In genomic region chr10:14603539-14604102, GRCh38 we compare ENCODE assay signal across 8 cellular contexts.
A peak's percentile ranks its signal among the peaks of the same experiment; 100 is the strongest.
DNase-seq lines count a peak whose midpoint lies in the region; ATAC-seq and TF ChIP-seq lines count a peak whose summit lies in the region.

No MANE protein-coding gene starts in this region.

- CTCF ChIA-PET in CD8-positive, alpha-beta T cell (lab: Charles Lee) = no interaction called here

- H3K27ac Mint-ChIP-seq in CD8-positive, alpha-beta T cell = peak overlapping the region; percentile 97
- H3K27ac Mint-ChIP-seq in activated naive CD8-positive, alpha-beta T cell treated with anti-CD3 and anti-CD28 coated beads, Interleukin-2, amount 50 U/mL, for 24 hours = peak overlapping the region; percentile 97

- peak overlapping the region; percentile 84 for H3K4me2 ChIP-seq in KMS-11

- peak; percentile 12 for ATAC-seq in CD8-positive, alpha-beta T cell
- ATAC-seq in GM19467 (IDR thresholded peaks at IDR 0.05; ENCODE audit: unreplicated experiment) (peak; percentile 8), GM21786 (IDR thresholded peaks at IDR 0.05; ENCODE audit: unreplicated experiment) (no peak)
- peak; percentile 7 for ATAC-seq in activated naive CD8-positive, alpha-beta T cell treated with anti-CD3 and anti-CD28 coated beads, Interleukin-2, amount 50 U/mL, for 24 hours

- no peaks in the 10 kb centered on the region for H3K9me3 ChIP-seq in CD8-positive, alpha-beta T cell (ENCODE audit: low read length)

- no peak for TF ChIP-seq CTCF in CD8-positive, alpha-beta T cell (IDR thresholded peaks at IDR 0.05)
- TF ChIP-seq CTCF in KMS-11 (conservative IDR thresholded peaks at IDR 0.05; ENCODE audit: low read depth, low read length) = no peak

- H3K27me3 ChIP-seq in CD8-positive, alpha-beta T cell (ENCODE audit: insufficient read depth, low read length) = no peaks in the 10 kb centered on the region
- peaks cover 4% of the 10 kb centered on the region; the same call in 1 of the 2 replicates for H3K27me3 ChIP-seq in KMS-11 (ENCODE audit: insufficient read depth, low read depth)

- peak overlapping the region; percentile 64; the same call in 1 of the 2 replicates for H2AFZ ChIP-seq in KMS-11 (ENCODE audit: low read depth)

- POLR2A ChIA-PET in CD8-positive, alpha-beta T cell (lab: Charles Lee) = interaction anchor here (1.0 to 1.5 kb wide), 3 partner anchors 21 to 234 kb away, joined by 3 to 5 read pairs (median 3); partner anchors contain the start of gene CDNF

- peaks cover 53% of the 10 kb centered on the region for H3K4me1 ChIP-seq in CD8-positive, alpha-beta T cell (ENCODE audit: insufficient read depth, low read length)
- H3K4me1 ChIP-seq in KMS-11 (ENCODE audit: low read depth, poor library complexity, severe bottlenecking) = peaks cover 4% of the 10 kb centered on the region

- H3K27me3 Mint-ChIP-seq in CD8-positive, alpha-beta T cell (ENCODE audit: low read depth) = no peaks in the 10 kb centered on the region
- no peaks in the 10 kb centered on the region for H3K27me3 Mint-ChIP-seq in activated naive CD8-positive, alpha-beta T cell treated with anti-CD3 and anti-CD28 coated beads, Interleukin-2, amount 50 U/mL, for 24 hours

- H3K9ac ChIP-seq in KMS-11 = no peak overlapping the region; the same call in 1 of the 2 replicates

- no peaks in the 10 kb centered on the region for H3K9me3 Mint-ChIP-seq in CD8-positive, alpha-beta T cell
- peaks cover 12% of the 10 kb centered on the region for H3K9me3 Mint-ChIP-seq in activated naive CD8-positive, alpha-beta T cell treated with anti-CD3 and anti-CD28 coated beads, Interleukin-2, amount 50 U/mL, for 24 hours

- no peaks in the 10 kb centered on the region for H4K20me1 ChIP-seq in KMS-11 (ENCODE audit: insufficient read depth)

- no peaks in the 10 kb centered on the region for H3K79me2 ChIP-seq in KMS-11 (ENCODE audit: insufficient read depth, low read depth)

- no peaks in the 10 kb centered on the region for H3K36me3 ChIP-seq in CD8-positive, alpha-beta T cell (ENCODE audit: insufficient read depth, low read length)
- H3K36me3 ChIP-seq in KMS-11 (ENCODE audit: insufficient read depth) = no peaks in the 10 kb centered on the region

- H3K4me3 Mint-ChIP-seq in CD8-positive, alpha-beta T cell = peak overlapping the region; percentile 99
- peak overlapping the region; percentile 99 for H3K4me3 Mint-ChIP-seq in activated naive CD8-positive, alpha-beta T cell treated with anti-CD3 and anti-CD28 coated beads, Interleukin-2, amount 50 U/mL, for 24 hours

- intact Hi-C loops in CD8-positive, alpha-beta T cell (cut with DNase I, micrococcal nuclease) = loop anchor here (1.0 to 10.0 kb wide), 9 partner anchors 15 to 561 kb away; partner anchors contain the start of genes CDNF (in 1 of the 2), DCLRE1C (in 1 of the 2), HSPA14 (in 1 of the 2) and MEIG1 (in 1 of the 2)

- H3K4me1 Mint-ChIP-seq in CD8-positive, alpha-beta T cell (ENCODE audit: low read depth) = peaks cover 58% of the 10 kb centered on the region
- peaks cover 83% of the 10 kb centered on the region for H3K4me1 Mint-ChIP-seq in activated naive CD8-positive, alpha-beta T cell treated with anti-CD3 and anti-CD28 coated beads, Interleukin-2, amount 50 U/mL, for 24 hours

- peaks cover 38% of the 10 kb centered on the region for H3K36me3 Mint-ChIP-seq in CD8-positive, alpha-beta T cell
- H3K36me3 Mint-ChIP-seq in activated naive CD8-positive, alpha-beta T cell treated with anti-CD3 and anti-CD28 coated beads, Interleukin-2, amount 50 U/mL, for 24 hours (ENCODE audit: low read depth) = peaks cover 40% of the 10 kb centered on the region

- H3K4me3 ChIP-seq in CD8-positive, alpha-beta T cell (ENCODE audit: low read depth, low read length) = peak overlapping the region; percentile 76
- H3K4me3 ChIP-seq in KMS-11 (IDR thresholded peaks at IDR 0.05; ENCODE audit: insufficient read depth, low read depth, low read length) (no peak overlapping the region), iPS-11a (ENCODE audit: low read depth, low read length) (peak overlapping the region; percentile 70), skin epidermis (peak overlapping the region; percentile 41 to 64 (median 55))

- peak overlapping the region; percentile 65 for H3K27ac ChIP-seq in CD8-positive, alpha-beta T cell (ENCODE audit: low read depth, low read length)
- H3K27ac ChIP-seq in KMS-11 (no peak overlapping the region), skin epidermis (peak overlapping the region in 17 of 21 experiments; percentile 2 to 88 (median 68))

- DNase-seq in CD8-positive, alpha-beta T cell = no peak
- DNase-seq in activated naive CD8-positive, alpha-beta T cell treated with anti-CD3 and anti-CD28 coated beads, Interleukin-2, amount 50 U/mL, for 24 hours = no peak
- no peak for DNase-seq in GM19238 (ENCODE audit: insufficient read length, low spot score)
